In genomic region chr1:174999216-174999925, GRCh38 we compare ENCODE assay signal across 1 cellular context.
TF ChIP-seq lines count a peak whose summit lies in the region.

No MANE protein-coding gene starts in this region.

TF ChIP-seq in GM12878, 131 proteins besides CTCF, POLR2A, EP300 and RAD21 (continued from another document and continues in another):
- TF ChIP-seq, protein P1, sequence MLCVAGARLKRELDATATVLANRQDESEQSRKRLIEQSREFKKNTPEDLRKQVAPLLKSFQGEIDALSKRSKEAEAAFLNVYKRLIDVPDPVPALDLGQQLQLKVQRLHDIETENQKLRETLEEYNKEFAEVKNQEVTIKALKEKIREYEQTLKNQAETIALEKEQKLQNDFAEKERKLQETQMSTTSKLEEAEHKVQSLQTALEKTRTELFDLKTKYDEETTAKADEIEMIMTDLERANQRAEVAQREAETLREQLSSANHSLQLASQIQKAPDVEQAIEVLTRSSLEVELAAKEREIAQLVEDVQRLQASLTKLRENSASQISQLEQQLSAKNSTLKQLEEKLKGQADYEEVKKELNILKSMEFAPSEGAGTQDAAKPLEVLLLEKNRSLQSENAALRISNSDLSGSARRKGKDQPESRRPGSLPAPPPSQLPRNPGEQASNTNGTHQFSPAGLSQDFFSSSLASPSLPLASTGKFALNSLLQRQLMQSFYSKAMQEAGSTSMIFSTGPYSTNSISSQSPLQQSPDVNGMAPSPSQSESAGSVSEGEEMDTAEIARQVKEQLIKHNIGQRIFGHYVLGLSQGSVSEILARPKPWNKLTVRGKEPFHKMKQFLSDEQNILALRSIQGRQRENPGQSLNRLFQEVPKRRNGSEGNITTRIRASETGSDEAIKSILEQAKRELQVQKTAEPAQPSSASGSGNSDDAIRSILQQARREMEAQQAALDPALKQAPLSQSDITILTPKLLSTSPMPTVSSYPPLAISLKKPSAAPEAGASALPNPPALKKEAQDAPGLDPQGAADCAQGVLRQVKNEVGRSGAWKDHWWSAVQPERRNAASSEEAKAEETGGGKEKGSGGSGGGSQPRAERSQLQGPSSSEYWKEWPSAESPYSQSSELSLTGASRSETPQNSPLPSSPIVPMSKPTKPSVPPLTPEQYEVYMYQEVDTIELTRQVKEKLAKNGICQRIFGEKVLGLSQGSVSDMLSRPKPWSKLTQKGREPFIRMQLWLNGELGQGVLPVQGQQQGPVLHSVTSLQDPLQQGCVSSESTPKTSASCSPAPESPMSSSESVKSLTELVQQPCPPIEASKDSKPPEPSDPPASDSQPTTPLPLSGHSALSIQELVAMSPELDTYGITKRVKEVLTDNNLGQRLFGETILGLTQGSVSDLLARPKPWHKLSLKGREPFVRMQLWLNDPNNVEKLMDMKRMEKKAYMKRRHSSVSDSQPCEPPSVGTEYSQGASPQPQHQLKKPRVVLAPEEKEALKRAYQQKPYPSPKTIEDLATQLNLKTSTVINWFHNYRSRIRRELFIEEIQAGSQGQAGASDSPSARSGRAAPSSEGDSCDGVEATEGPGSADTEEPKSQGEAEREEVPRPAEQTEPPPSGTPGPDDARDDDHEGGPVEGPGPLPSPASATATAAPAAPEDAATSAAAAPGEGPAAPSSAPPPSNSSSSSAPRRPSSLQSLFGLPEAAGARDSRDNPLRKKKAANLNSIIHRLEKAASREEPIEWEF (IDR thresholded peaks at IDR 0.05; ENCODE audit: insufficient replicate concordance, low read depth, low read length), result no peak
- TF ChIP-seq ZBED1 (IDR thresholded peaks at IDR 0.05; ENCODE audit: borderline replicate concordance), result no peak
- no peak for TF ChIP-seq SP1 (IDR thresholded peaks at IDR 0.05; ENCODE audit: low read depth, low read length)
- TF ChIP-seq TBL1XR1 (IDR thresholded peaks at IDR 0.05; ENCODE audit: low read depth, low read length), result peak; percentile 36; the same call in 1 of the 2 replicates
- TF ChIP-seq IKZF1 (conservative IDR thresholded peaks at IDR 0.05), result peak; percentile 96
- TF ChIP-seq SKIL (IDR thresholded peaks at IDR 0.05; ENCODE audit: low read depth, poor library complexity, severe bottlenecking), result peak; percentile 80
- TF ChIP-seq NRF1 (conservative IDR thresholded peaks at IDR 0.05; ENCODE audit: low read depth, low read length), result peak; percentile 98
- peak; percentile 97 for TF ChIP-seq CHD2 (IDR thresholded peaks at IDR 0.05; ENCODE audit: borderline replicate concordance, low read depth, low read length)
- 0 out of 2 replicates have a peak, but pooled peaks have one; percentile 72 for TF ChIP-seq TARDBP (IDR thresholded peaks at IDR 0.05; ENCODE audit: borderline replicate concordance)
- peak; percentile 91 for TF ChIP-seq NR2F1 (conservative IDR thresholded peaks at IDR 0.05)
- TF ChIP-seq ETV6 (conservative IDR thresholded peaks at IDR 0.05 in 1 of 2, IDR thresholded peaks at IDR 0.05 in 1 of 2; ENCODE audit: borderline replicate concordance in 1 of 2, low read depth in 1 of 2), result no peak
- no peak for TF ChIP-seq ZNF274 (IDR thresholded peaks at IDR 0.05; ENCODE audit: insufficient read depth, insufficient read length)
- TF ChIP-seq CREM (IDR thresholded peaks at IDR 0.05; ENCODE audit: low read depth), result peak; percentile 98
- peak in 1 of 2 experiments; percentile 46; a peak in 1 of 4 replicates for TF ChIP-seq IKZF2 (IDR thresholded peaks at IDR 0.05)
- no peak for TF ChIP-seq RCOR1 (conservative IDR thresholded peaks at IDR 0.05; ENCODE audit: low read depth, low read length)
- TF ChIP-seq HCFC1 (IDR thresholded peaks at IDR 0.05; ENCODE audit: low read length), result peak; percentile 84
- peak; percentile 89 for TF ChIP-seq MXI1 (IDR thresholded peaks at IDR 0.05; ENCODE audit: low read depth, low read length)
- no peak for TF ChIP-seq BCL11A (IDR thresholded peaks at IDR 0.05; ENCODE audit: low read depth, low read length)
- TF ChIP-seq SRF (IDR thresholded peaks at IDR 0.05; ENCODE audit: low read depth in 2 of 2, low read length in 2 of 2), result peak in 1 of 2 experiments; percentile 53; a peak in 2 of 4 replicates
- peak; percentile 87 for TF ChIP-seq USF1 (IDR thresholded peaks at IDR 0.05; ENCODE audit: borderline replicate concordance, extremely low read length, insufficient read depth, low read depth, low read length)
- peak; percentile 89 for TF ChIP-seq TAF1 (IDR thresholded peaks at IDR 0.05; ENCODE audit: borderline replicate concordance, low read depth, low read length)
- no peak for TF ChIP-seq ZNF217 (IDR thresholded peaks at IDR 0.05)
- TF ChIP-seq ZZZ3 (IDR thresholded peaks at IDR 0.05; ENCODE audit: control insufficient read depth, insufficient read length, low read depth), result no peak
- 0 out of 2 replicates have a peak, but pooled peaks have one; percentile 3 for TF ChIP-seq TCF12 (IDR thresholded peaks at IDR 0.05; ENCODE audit: low read depth, low read length)
- TF ChIP-seq NBN (IDR thresholded peaks at IDR 0.05), result peak; percentile 99
- peak; percentile 86 for TF ChIP-seq KLF5 (IDR thresholded peaks at IDR 0.05; ENCODE audit: partially characterized antibody)
- TF ChIP-seq NFYA (IDR thresholded peaks at IDR 0.05; ENCODE audit: borderline replicate concordance, low read depth, low read length), result no peak
- TF ChIP-seq SUZ12 (IDR thresholded peaks at IDR 0.05; ENCODE audit: unreplicated experiment), result no peak
- 0 out of 2 replicates have a peak, but pooled peaks have one; percentile 10 for TF ChIP-seq WRNIP1 (IDR thresholded peaks at IDR 0.05; ENCODE audit: borderline replicate concordance, low read depth, low read length)
- TF ChIP-seq ZNF592 (IDR thresholded peaks at IDR 0.05), result peak; percentile 75; the same call in 1 of the 2 replicates
- TF ChIP-seq, protein P2, sequence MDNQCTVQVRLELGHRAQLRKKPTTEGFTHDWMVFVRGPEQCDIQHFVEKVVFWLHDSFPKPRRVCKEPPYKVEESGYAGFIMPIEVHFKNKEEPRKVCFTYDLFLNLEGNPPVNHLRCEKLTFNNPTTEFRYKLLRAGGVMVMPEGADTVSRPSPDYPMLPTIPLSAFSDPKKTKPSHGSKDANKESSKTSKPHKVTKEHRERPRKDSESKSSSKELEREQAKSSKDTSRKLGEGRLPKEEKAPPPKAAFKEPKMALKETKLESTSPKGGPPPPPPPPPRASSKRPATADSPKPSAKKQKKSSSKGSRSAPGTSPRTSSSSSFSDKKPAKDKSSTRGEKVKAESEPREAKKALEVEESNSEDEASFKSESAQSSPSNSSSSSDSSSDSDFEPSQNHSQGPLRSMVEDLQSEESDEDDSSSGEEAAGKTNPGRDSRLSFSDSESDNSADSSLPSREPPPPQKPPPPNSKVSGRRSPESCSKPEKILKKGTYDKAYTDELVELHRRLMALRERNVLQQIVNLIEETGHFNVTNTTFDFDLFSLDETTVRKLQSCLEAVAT (IDR thresholded peaks at IDR 0.05), result peak; percentile 83
- TF ChIP-seq MTA3 (IDR thresholded peaks at IDR 0.05; ENCODE audit: borderline replicate concordance, low read length), result no peak
- peak; percentile 84 for TF ChIP-seq NR2C1 (IDR thresholded peaks at IDR 0.05)
- TF ChIP-seq MEF2A (IDR thresholded peaks at IDR 0.05; ENCODE audit: insufficient read depth, low read depth, low read length), result peak; percentile 61; the same call in 1 of the 2 replicates
- TF ChIP-seq RAD51 (IDR thresholded peaks at IDR 0.05), result peak; percentile 95
- TF ChIP-seq, protein P3, sequence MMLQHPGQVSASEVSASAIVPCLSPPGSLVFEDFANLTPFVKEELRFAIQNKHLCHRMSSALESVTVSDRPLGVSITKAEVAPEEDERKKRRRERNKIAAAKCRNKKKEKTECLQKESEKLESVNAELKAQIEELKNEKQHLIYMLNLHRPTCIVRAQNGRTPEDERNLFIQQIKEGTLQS (IDR thresholded peaks at IDR 0.05; ENCODE audit: borderline replicate concordance, extremely low read depth, low read depth, low read length), result peak; percentile 79; the same call in 1 of the 2 replicates
- peak; percentile 82 for TF ChIP-seq ZBTB11 (CRISPR knock-in tag; IDR thresholded peaks at IDR 0.05)
- TF ChIP-seq RBBP5 (conservative IDR thresholded peaks at IDR 0.05), result no peak
- peak; percentile 8; the same call in 1 of the 2 replicates for TF ChIP-seq IRF4 (IDR thresholded peaks at IDR 0.05; ENCODE audit: low read depth, low read length)
- peak; percentile 77 for TF ChIP-seq BRCA1 (IDR thresholded peaks at IDR 0.05; ENCODE audit: low read depth, low read length)
- no peak for TF ChIP-seq IRF5 (IDR thresholded peaks at IDR 0.05; ENCODE audit: borderline replicate concordance)
- 0 out of 2 replicates have a peak, but pooled peaks have one; percentile 3 for TF ChIP-seq SIN3A (IDR thresholded peaks at IDR 0.05; ENCODE audit: low read depth, low read length)
- no peak for TF ChIP-seq CHD4 (IDR thresholded peaks at IDR 0.05)
- TF ChIP-seq RELA (IDR thresholded peaks at IDR 0.05; ENCODE audit: borderline replicate concordance, partially characterized antibody), result peak; percentile 73
- peak; percentile 89; the same call in 1 of the 2 replicates for TF ChIP-seq FOXK2 (IDR thresholded peaks at IDR 0.05)
